In genomic region chrX:47560831-47561652, GRCh38 we compare ENCODE assay signal across 8 cellular contexts. TPM values are rescaled to one million over a fixed set of nuclear protein-coding genes. Genes with fewer than 3 reads are reported as not detected.
DNase-seq lines count a peak whose midpoint lies in the region; ATAC-seq and TF ChIP-seq lines count a peak whose summit lies in the region.

Gene ARAF, plus strand, starts transcription at chrX:47561205. Its CDS starts 1,763 bp downstream, at chrX:47562968.

- H3K4me1 Mint-ChIP-seq in activated CD4-positive, alpha-beta T cell treated with anti-CD3 and anti-CD28 coated beads for 36 hours = peaks cover 37% of the 10 kb centered on the region

- H3K9me3 Mint-ChIP-seq in activated CD4-positive, alpha-beta T cell treated with anti-CD3 and anti-CD28 coated beads for 36 hours (ENCODE audit: low read depth) = no peaks in the 10 kb centered on the region

- H3K36me3 ChIP-seq in kidney epithelial cell (ENCODE audit: control insufficient read depth, insufficient read depth, low read length) = no peaks in the 10 kb centered on the region

- H3K27me3 ChIP-seq in kidney epithelial cell (ENCODE audit: control insufficient read depth, insufficient read depth, low read length) = no peaks in the 10 kb centered on the region

- POLR2A ChIA-PET in activated CD4-positive, alpha-beta T cell treated with anti-CD3 and anti-CD28 coated beads for 36 hours (lab: Charles Lee) = no interaction called here

- ATAC-seq in HG03442 (IDR thresholded peaks at IDR 0.05; ENCODE audit: unreplicated experiment) = peak; percentile 88
- peak; percentile 91 for ATAC-seq in activated CD4-positive, alpha-beta T cell treated with anti-CD3 and anti-CD28 coated beads for 36 hours

- H3K4me3 Mint-ChIP-seq in activated CD4-positive, alpha-beta T cell treated with anti-CD3 and anti-CD28 coated beads for 36 hours = peak within 1 kb of the TSS; percentile 89

- intact Hi-C loops in activated CD4-positive, alpha-beta T cell treated with anti-CD3 and anti-CD28 coated beads for 36 hours (cut with DNase I, micrococcal nuclease) = loop anchor here (1.0 to 5.0 kb wide), 14 partner anchors 21 to 978 kb away; partner anchors contain the start of genes ELK1 (in 2 of the 2), TIMP1 (in 2 of the 2), CDK16 (in 1 of the 2) and CFP (in 1 of the 2)

- H3K4me3 ChIP-seq in choroid plexus epithelial cell (ENCODE audit: low read depth, low read length) (peak within 1 kb of the TSS; percentile 76), kidney epithelial cell (ENCODE audit: low read depth, low read length) (peak within 1 kb of the TSS; percentile 65)

- DNase-seq in Ammon's horn (ENCODE audit: low spot score) = peak; percentile 98
- DNase-seq in GM19238 (ENCODE audit: insufficient read length, low spot score) = peak; percentile 78
- peak; percentile 99 to 100 for DNase-seq in NCI-H524 (lab: John Stamatoyannopoulos, UW)
- DNase-seq in activated CD4-positive, alpha-beta T cell treated with anti-CD3 and anti-CD28 coated beads for 36 hours = peak; percentile 96
- peak; percentile 99 for DNase-seq in choroid plexus epithelial cell (ENCODE audit: low read depth)
- peak; percentile 94 for DNase-seq in kidney epithelial cell (ENCODE audit: low read depth)
- peak; percentile 92 to 94 for DNase-seq in stimulated activated CD4-positive, alpha-beta T cell treated with anti-CD3 and anti-CD28 coated beads, Interleukin-15, amount 100 ng/mL, for 48 hours (ENCODE audit: low read depth in 2 of 2)

- no peak for TF ChIP-seq CTCF in choroid plexus epithelial cell (conservative IDR thresholded peaks at IDR 0.05; ENCODE audit: low read depth, low read length)
- TF ChIP-seq CTCF in kidney epithelial cell (IDR thresholded peaks at IDR 0.05; ENCODE audit: insufficient read depth, low read length, poor library complexity, severe bottlenecking) = no peak

- H3K27ac Mint-ChIP-seq in activated CD4-positive, alpha-beta T cell treated with anti-CD3 and anti-CD28 coated beads for 36 hours = peak within 1 kb of the TSS; percentile 94

- peaks cover 22% of the 10 kb centered on the region for H3K36me3 Mint-ChIP-seq in activated CD4-positive, alpha-beta T cell treated with anti-CD3 and anti-CD28 coated beads for 36 hours (ENCODE audit: low read depth)

- H3K27me3 Mint-ChIP-seq in activated CD4-positive, alpha-beta T cell treated with anti-CD3 and anti-CD28 coated beads for 36 hours = no peaks in the 10 kb centered on the region

- CTCF ChIA-PET in activated CD4-positive, alpha-beta T cell treated with anti-CD3 and anti-CD28 coated beads for 36 hours (lab: Charles Lee) = interaction anchor here (0.7 kb wide), 1 partner anchor 190 kb away, joined by 4 read pairs; no protein-coding TSS in a partner anchor

RNA-seq across cellular contexts. Expression of gene ARAF, which starts in this region (rescaled TPM):
- total RNA-seq in activated CD4-positive, alpha-beta T cell treated with anti-CD3 and anti-CD28 coated beads for 36 hours = 10 to 100 TPM; 58.8 to 59.2 TPM
- total RNA-seq in kidney epithelial cell = 30.2 and 41.2 TPM in 2 replicates

Comparison
In these comparisons a context has a peak if more than half of its experiments do, and no peak if none do; other contexts are left out.
1. Peak in every context shown above with its lines: DNase-seq, ATAC-seq and H3K4me3 ChIP-seq.